Comparison of ENCODE assay signal across 25 cellular contexts in the genomic region with DNA sequence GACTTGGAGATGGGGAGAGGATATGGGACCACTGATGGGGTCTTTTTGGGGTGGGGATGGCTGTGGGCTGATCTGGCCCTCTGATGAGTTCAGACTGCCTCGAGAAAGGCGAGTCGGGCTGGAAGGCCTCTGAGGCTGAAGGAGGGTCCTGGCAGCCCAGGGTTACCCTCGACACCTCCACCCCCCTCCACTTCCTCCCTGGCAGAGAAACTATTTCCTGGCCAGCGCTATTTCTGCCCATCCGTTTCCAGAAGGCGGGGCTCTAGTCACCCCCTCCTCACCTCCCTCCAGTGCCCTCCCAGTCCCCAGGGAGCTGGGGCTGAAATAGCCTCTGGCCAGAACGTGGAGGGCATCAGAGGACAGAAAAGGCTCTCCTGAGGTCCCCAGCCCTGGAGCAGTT. TPM values are rescaled to one million over a fixed set of nuclear protein-coding genes. Genes with fewer than 3 reads are reported as not detected.
DNase-seq lines count a peak whose midpoint lies in the region; ATAC-seq, FAIRE-seq and TF ChIP-seq lines count a peak whose summit lies in the region.
"Had no signal": no experiment of that assay in that cellular context is flagged by ENCODE, and none has a peak within 500 bp of the region (broad histone marks: within the 10 kb centered on the region; RNA-seq: fewer than 3 reads in every experiment).

No MANE protein-coding gene starts in this region.

- H3K9me3 Mint-ChIP-seq in stimulated activated memory B cell treated with anti-CD40 and anti-IgM and Interleukin-4, amounts not matched to agents 10 μg/mL and 1 μg/mL and 100 μg/mL, for 72 hours, result no peaks in the 10 kb centered on the region
- no peaks in the 10 kb centered on the region for H3K9me3 Mint-ChIP-seq in Caco-2 (ENCODE audit: unreplicated experiment)
- H3K9me3 Mint-ChIP-seq: activated T-cell treated with anti-CD3 and anti-CD28 coated beads, Interleukin-2, amount 50 U/mL, for 4 hours had no signal

- no peaks in the 10 kb centered on the region for H3K36me3 ChIP-seq in kidney (ENCODE audit: control insufficient read depth in 1 of 2, insufficient read depth in 2 of 2, low read length in 2 of 2)
- no peaks in the 10 kb centered on the region for H3K36me3 ChIP-seq in Caco-2 (ENCODE audit: control insufficient read depth, insufficient read depth, low read length)
- H3K36me3 ChIP-seq: BE2C, gastroesophageal sphincter, prostate gland, tibial nerve, WERI-Rb-1 had no signal

- ATAC-seq in left ventricle myocardium superior (peak; percentile 38), Right ventricle myocardium superior (ENCODE audit: poor library complexity) (no peak)
- ATAC-seq in stimulated activated memory B cell treated with anti-CD40 and anti-IgM and Interleukin-4, amounts not matched to agents 10 μg/mL and 1 μg/mL and 100 μg/mL, for 72 hours, result peak; percentile 4
- ATAC-seq: A549; activated T-cell treated with anti-CD3 and anti-CD28 coated beads, Interleukin-2, amount 50 U/mL, for 4 hours; gastroesophageal sphincter; GM12878 had no signal

- peak overlapping the region in 1 of 2 donors; percentile 12 for H3K4me3 ChIP-seq in kidney (ENCODE audit: low read length in 2 of 2)
- H3K4me3 ChIP-seq in Caco-2 (ENCODE audit: low read depth, low read length), result no peak overlapping the region
- H3K4me3 ChIP-seq: A549, dorsolateral prefrontal cortex, gastroesophageal sphincter, GM12878, GM23248, prostate gland, tibial nerve had no signal

- no peak for FAIRE-seq in kidney (lab: Jason Lieb, UNC)
- FAIRE-seq: A549, GM12878, keratinocyte had no signal

- TF ChIP-seq CTCF in kidney (IDR thresholded peaks at IDR 0.05; ENCODE audit: borderline replicate concordance, extremely low read depth, insufficient read depth), result no peak
- TF ChIP-seq CTCF in Caco-2 (IDR thresholded peaks at IDR 0.05; ENCODE audit: insufficient read depth in 1 of 2, low read depth in 1 of 2, low read length in 1 of 2, severe bottlenecking in 1 of 2, unreplicated experiment in 1 of 2), result no peak

- intact Hi-C loops in left ventricle myocardium superior (cut with micrococcal nuclease) (no loop called here), Right ventricle myocardium superior (cut with DNase I) (no loop called here), kidney (cut with DNase I) (no loop called here), Caco-2 (cut with micrococcal nuclease; ENCODE audit: unreplicated experiment) (no loop called here)

- DNase-seq in left ventricle myocardium superior (no peak), Right ventricle myocardium superior (no peak), UCSD-AML1 (lab: John Stamatoyannopoulos, UW; ENCODE audit: unreplicated experiment) (peak; percentile 75), kidney (peak; percentile 73), Caco-2 (no peak), NCI-H345 treated with DMSO at 0.1 percent for 48 hours (lab: John Stamatoyannopoulos, UW; ENCODE audit: unreplicated experiment) (no peak), AML-193 (lab: John Stamatoyannopoulos, UW) (no peak)
- DNase-seq: activated CD4-positive, alpha-beta T cell treated with anti-CD3 and anti-CD28 coated beads, Interleukin-2, amount 50 U/mL, for 1 hour; activated gamma-delta T cell treated with Interleukin-2 at 50 U/mL for 16 hours; activated T-cell treated with anti-CD3 and anti-CD28 coated beads, Interleukin-2, amount 50 U/mL, for 4 hours; BE2C; dorsolateral prefrontal cortex; GM23248; hypothalamus; MV-4-11; NCI-H510A treated with DMSO at 0.1 percent for 48 hours; WERI-Rb-1 had no signal

- peaks cover 14% of the 10 kb centered on the region for H3K4me1 Mint-ChIP-seq in stimulated activated memory B cell treated with anti-CD40 and anti-IgM and Interleukin-4, amounts not matched to agents 10 μg/mL and 1 μg/mL and 100 μg/mL, for 72 hours
- no peaks in the 10 kb centered on the region for H3K4me1 Mint-ChIP-seq in Caco-2 (ENCODE audit: low read depth, unreplicated experiment)

- no peak overlapping the region for H3K4me3 Mint-ChIP-seq in stimulated activated memory B cell treated with anti-CD40 and anti-IgM and Interleukin-4, amounts not matched to agents 10 μg/mL and 1 μg/mL and 100 μg/mL, for 72 hours
- H3K4me3 Mint-ChIP-seq in Caco-2 (ENCODE audit: unreplicated experiment), result no peak overlapping the region
- H3K4me3 Mint-ChIP-seq: activated T-cell treated with anti-CD3 and anti-CD28 coated beads, Interleukin-2, amount 50 U/mL, for 4 hours had no signal

- no peaks in the 10 kb centered on the region for H3K36me3 Mint-ChIP-seq in stimulated activated memory B cell treated with anti-CD40 and anti-IgM and Interleukin-4, amounts not matched to agents 10 μg/mL and 1 μg/mL and 100 μg/mL, for 72 hours
- no peaks in the 10 kb centered on the region for H3K36me3 Mint-ChIP-seq in Caco-2 (ENCODE audit: insufficient read depth, unreplicated experiment)

- no peak overlapping the region for H3K9ac ChIP-seq in kidney (ENCODE audit: low read length in 2 of 2)
- H3K9ac ChIP-seq: GM23248 had no signal

- POLR2A ChIA-PET in Caco-2 (lab: Charles Lee), result no interaction called here

- no peaks in the 10 kb centered on the region for H3K9me3 ChIP-seq in kidney (ENCODE audit: control insufficient read depth in 1 of 2, low read length in 2 of 2)
- no peaks in the 10 kb centered on the region for H3K9me3 ChIP-seq in Caco-2
- H3K9me3 ChIP-seq: A549, BE2C, gastroesophageal sphincter, prostate gland, tibial nerve had no signal

- peaks cover 0 to 2% of the 10 kb centered on the region in 2 donors for H3K4me1 ChIP-seq in kidney (ENCODE audit: control insufficient read depth in 1 of 2, insufficient read depth in 1 of 2, low read depth in 1 of 2, low read length in 2 of 2)
- H3K4me1 ChIP-seq in Caco-2, result no peaks in the 10 kb centered on the region
- H3K4me1 ChIP-seq: A549, BE2C, prostate gland had no signal

- no TSS peak for BruUV-seq in Caco-2 (replicated peaks; lab: Mats Ljungman, UMichigan)

- peaks cover 79% of the 10 kb centered on the region for H3K27me3 Mint-ChIP-seq in stimulated activated memory B cell treated with anti-CD40 and anti-IgM and Interleukin-4, amounts not matched to agents 10 μg/mL and 1 μg/mL and 100 μg/mL, for 72 hours
- peaks cover 10% of the 10 kb centered on the region for H3K27me3 Mint-ChIP-seq in Caco-2 (ENCODE audit: insufficient read depth, unreplicated experiment)

- H3K27me3 ChIP-seq in Caco-2 (replicated peaks; ENCODE audit: control insufficient read depth, insufficient read depth, low read length), result no peaks in the 10 kb centered on the region; the same call in 1 of the 2 replicates

- CTCF ChIA-PET in Caco-2 (lab: Charles Lee), result no interaction called here

- H3K27ac ChIP-seq in kidney (ENCODE audit: low read depth in 2 of 2, low read length in 2 of 2), result no peak overlapping the region
- H3K27ac ChIP-seq: A549, dorsolateral prefrontal cortex, gastroesophageal sphincter, GM23248, prostate gland, tibial nerve, WERI-Rb-1 had no signal

- no peak overlapping the region for H3K27ac Mint-ChIP-seq in stimulated activated memory B cell treated with anti-CD40 and anti-IgM and Interleukin-4, amounts not matched to agents 10 μg/mL and 1 μg/mL and 100 μg/mL, for 72 hours
- no peak overlapping the region for H3K27ac Mint-ChIP-seq in Caco-2 (ENCODE audit: unreplicated experiment)

RNA-seq across cellular contexts. Expression of gene EXOC3L2, which starts 9.7 kb away (rescaled TPM):
- 0.94 TPM for total RNA-seq in left ventricle myocardium superior
- 1.3 TPM for total RNA-seq in Right ventricle myocardium superior
- 19.0 TPM for total RNA-seq in kidney
- 15.4 TPM for polyA plus RNA-seq in kidney (ENCODE audit: insufficient read depth, low read depth, low replicate concordance)
- total RNA-seq in Caco-2 (2022), result not detected in 2 replicates
- total RNA-seq: activated T-cell treated with anti-CD3 and anti-CD28 coated beads, Interleukin-2, amount 50 U/mL, for 4 hours; fibroblast of lung; GM12878; GM23248 had no signal
- polyA plus RNA-seq: fibroblast of lung, GM12878, GM23248 had no signal

RNA-seq across cellular contexts. Expression of gene MARK4, which starts 15.6 kb away (rescaled TPM):
- total RNA-seq in left ventricle myocardium superior (26.2 TPM), Right ventricle myocardium superior (19.7 TPM), kidney (29.7 TPM), Caco-2 (2022) (30.3 and 33.4 TPM in 2 replicates)
- polyA plus RNA-seq in kidney (ENCODE audit: insufficient read depth, low read depth, low replicate concordance), result 13.6 TPM

RNA-seq across cellular contexts. Expression of gene BLOC1S3, which starts 56.9 kb away (rescaled TPM):
- total RNA-seq in left ventricle myocardium superior (6.0 TPM), Right ventricle myocardium superior (3.6 TPM), kidney (13.2 TPM), Caco-2 (2022) (20.1 and 20.4 TPM in 2 replicates)
- 5.2 TPM for polyA plus RNA-seq in kidney (ENCODE audit: insufficient read depth, low read depth, low replicate concordance)

RNA-seq across cellular contexts. Expression of gene TRAPPC6A, which starts 57.4 kb away (rescaled TPM):
- total RNA-seq in left ventricle myocardium superior (13.7 TPM), Right ventricle myocardium superior (15.0 TPM), kidney (37.2 TPM), Caco-2 (2022) (50.5 and 53.2 TPM in 2 replicates)
- 123 TPM for polyA plus RNA-seq in kidney (ENCODE audit: insufficient read depth, low read depth, low replicate concordance)

Comparison
In these comparisons a context has a peak if more than half of its experiments do, and no peak if none do; other contexts are left out.
1. DNase-seq: peak in UCSD-AML1 (single experiment) and kidney (single experiment); none in left ventricle myocardium superior (single experiment), Right ventricle myocardium superior (single experiment), Caco-2 (0 of 2), NCI-H345 treated with DMSO at 0.1 percent for 48 hours (single experiment) and AML-193 (0 of 2).